24 cellular contexts compared by ENCODE assay signal in the genomic region with DNA sequence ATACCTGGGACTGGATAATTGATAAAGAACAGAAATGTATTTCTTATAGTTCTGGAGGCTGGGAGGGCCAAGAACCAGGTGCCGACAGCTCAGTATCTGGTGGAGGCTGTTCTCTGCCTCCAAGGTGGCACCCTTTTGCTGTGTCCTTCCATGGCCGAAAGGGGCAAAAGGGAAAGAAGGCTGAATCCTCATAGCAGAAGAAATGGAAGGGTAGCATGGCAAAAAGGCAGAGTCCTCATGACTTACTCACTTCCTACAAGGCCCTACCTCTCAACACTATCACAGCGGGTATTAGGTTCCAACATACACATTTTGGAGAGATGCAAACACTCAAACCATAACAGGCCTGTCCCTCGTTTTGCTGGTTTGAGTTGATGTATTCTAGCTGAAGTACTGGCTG.
"Had no signal": no experiment of that assay in that cellular context is flagged by ENCODE, and none has a peak within 500 bp of the region (broad histone marks: within the 10 kb centered on the region; RNA-seq: fewer than 3 reads in every experiment).

No MANE protein-coding gene starts in this region.

- DNase-seq: activated CD4-positive, alpha-beta T cell treated with anti-CD3 and anti-CD28 coated beads for 1 hour; activated CD4-positive, alpha-beta T cell treated with anti-CD3 and anti-CD28 coated beads, Interleukin-2, amount 10 ng/mL, durations not matched to agents 24 days and 14 days; activated CD4-positive, alpha-beta T cell treated with anti-CD3 and anti-CD28 coated beads, Interleukin-2, amount 50 U/mL, for 48 hours; activated gamma-delta T cell treated with Interleukin-2 at 50 U/mL for 16 hours; activated naive CD4-positive, alpha-beta T cell treated with anti-CD3 and anti-CD28 coated beads, Interleukin-2, amount 10 ng/mL, durations not matched to agents 7 days and 5 days; activated naive CD8-positive, alpha-beta T cell treated with anti-CD3 and anti-CD28 coated beads for 36 hours; activated T-cell treated with anti-CD3 and anti-CD28 coated beads for 4 hours; activated T-cell treated with anti-CD3 and anti-CD28 coated beads, Interleukin-2, amount 50 U/mL, for 48 hours; brain microvascular endothelial cell; cerebellar nuclear complex; NCI-H1105 treated with DMSO at 0.1 percent for 48 hours; NCI-H1436 treated with DMSO at 0.1 percent for 48 hours; NCI-H187; NCI-H2107; NCI-H345; NCI-H510A; NCI-H526 treated with DMSO at 0.1 percent for 48 hours; NCI-H82; NK-92 treated with Interleukin-12 subunit alpha and Interleukin-12 subunit beta, amount 100 ng/mL, for 24 hours; Peyer's patch; Right ventricle myocardium superior had no signal

- H3K36me3 ChIP-seq: brain microvascular endothelial cell, cardiac muscle cell, Peyer's patch, SJSA1 had no signal

- H3K27ac ChIP-seq: brain microvascular endothelial cell, cardiac muscle cell, Peyer's patch, RWPE1, SJSA1 had no signal

- H3K4me3 ChIP-seq: cardiac muscle cell, Peyer's patch, SJSA1 had no signal

- H3K9me3 ChIP-seq: Peyer's patch, SJSA1 had no signal

- H3K4me1 ChIP-seq: Peyer's patch, SJSA1 had no signal

- H3K27me3 ChIP-seq: brain microvascular endothelial cell, cardiac muscle cell, Peyer's patch had no signal
